19 cellular contexts compared by ENCODE assay signal in the genomic region with DNA sequence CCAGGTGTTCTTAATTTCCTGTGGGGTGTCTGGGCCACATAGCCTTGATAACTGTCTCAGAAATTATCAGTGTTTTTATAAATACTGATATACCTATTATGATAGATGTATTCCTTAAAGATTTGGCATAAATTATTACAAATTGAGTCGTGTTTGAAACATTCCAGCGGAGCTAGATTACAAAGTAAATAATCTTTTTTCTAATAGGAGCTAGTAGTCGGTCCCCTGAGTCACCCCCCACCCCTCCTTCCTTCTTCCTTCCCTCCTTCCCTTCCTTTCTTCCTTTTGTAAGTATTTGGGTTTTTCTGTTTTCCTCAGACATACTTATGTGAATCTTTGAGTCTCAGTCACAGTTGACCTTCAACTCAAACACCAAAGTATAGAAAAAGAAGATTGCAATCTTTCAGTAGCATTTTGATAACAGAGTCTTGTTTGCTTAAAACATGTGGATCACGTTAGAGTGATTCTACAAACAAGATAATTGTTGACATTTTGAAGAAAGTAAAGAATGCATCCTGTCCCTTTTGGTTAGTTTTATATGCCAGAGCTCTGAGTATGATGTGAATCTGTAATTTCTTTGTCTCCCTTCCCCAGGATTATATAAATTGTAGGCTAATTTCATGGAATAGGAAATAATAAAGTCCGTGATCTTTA.
DNase-seq lines count a peak whose midpoint lies in the region; ATAC-seq, FAIRE-seq and TF ChIP-seq lines count a peak whose summit lies in the region.
"Had no signal": no experiment of that assay in that cellular context is flagged by ENCODE, and none has a peak within 500 bp of the region (broad histone marks: within the 10 kb centered on the region; RNA-seq: fewer than 3 reads in every experiment).

No MANE protein-coding gene starts in this region.

- peak; percentile 2 for DNase-seq in GM10266 (ENCODE audit: extremely low spot score)
- DNase-seq in SK-N-SH, result peak; percentile 11
- no peak for DNase-seq in colonic mucosa
- no peak for DNase-seq in activated CD4-positive, alpha-beta memory T cell treated with anti-CD3 and anti-CD28 coated beads for 36 hours
- no peak for DNase-seq in natural killer cell treated with Interleukin-12 subunit alpha and Interleukin-12 subunit beta and Interleukin-15 and Interleukin-18, amount 100 ng/mL, for 72 hours (ENCODE audit: low spot score)
- DNase-seq: CD8-positive, alpha-beta T cell; COR-L47; DMS153; GM23248 had no signal

- no peaks in the 10 kb centered on the region for H3K27me3 ChIP-seq in SK-N-SH (ENCODE audit: insufficient read depth)
- H3K27me3 ChIP-seq in colonic mucosa, result no peaks in the 10 kb centered on the region

- H3K27ac ChIP-seq in 22Rv1, result peak overlapping the region; percentile 22; the same call in 1 of the 2 replicates
- H3K27ac ChIP-seq in SK-N-SH (ENCODE audit: low read depth in 2 of 2, low read length in 1 of 2), result no peak overlapping the region
- H3K27ac ChIP-seq in colonic mucosa, result no peak overlapping the region
- H3K27ac ChIP-seq: GM23248 had no signal

- H3K4me2 ChIP-seq in SK-N-SH, result no peak overlapping the region

- H2AFZ ChIP-seq in SK-N-SH (ENCODE audit: low read depth), result no peak overlapping the region
- H2AFZ ChIP-seq: GM23248 had no signal

- H3K27me3 Mint-ChIP-seq in activated CD4-positive, alpha-beta memory T cell treated with anti-CD3 and anti-CD28 coated beads for 36 hours, result no peaks in the 10 kb centered on the region
- H3K27me3 Mint-ChIP-seq in natural killer cell treated with Interleukin-12 subunit alpha and Interleukin-12 subunit beta and Interleukin-15 and Interleukin-18, amount 100 ng/mL, for 72 hours, result no peaks in the 10 kb centered on the region

- intact Hi-C loops in colonic mucosa (cut with DNase I), result no loop called here
- intact Hi-C loops in activated CD4-positive, alpha-beta memory T cell treated with anti-CD3 and anti-CD28 coated beads for 36 hours (cut with micrococcal nuclease), result no loop called here

- no peak for TF ChIP-seq EP300 in SK-N-SH (IDR thresholded peaks at IDR 0.05; ENCODE audit: borderline replicate concordance in 1 of 2, low read depth in 1 of 2, low read length in 1 of 2)

- H3K9me3 Mint-ChIP-seq in activated CD4-positive, alpha-beta memory T cell treated with anti-CD3 and anti-CD28 coated beads for 36 hours, result no peaks in the 10 kb centered on the region
- H3K9me3 Mint-ChIP-seq in natural killer cell treated with Interleukin-12 subunit alpha and Interleukin-12 subunit beta and Interleukin-15 and Interleukin-18, amount 100 ng/mL, for 72 hours, result no peaks in the 10 kb centered on the region
- H3K9me3 Mint-ChIP-seq: CD8-positive, alpha-beta T cell had no signal

- no peaks in the 10 kb centered on the region for H4K20me1 ChIP-seq in SK-N-SH (ENCODE audit: insufficient read depth)

- 0 out of 2 replicates have a peak, but pooled peaks cover 4% of the 10 kb centered on the region for H3K79me2 ChIP-seq in SK-N-SH (ENCODE audit: insufficient read depth)

- H3K9ac ChIP-seq in SK-N-SH (no peak overlapping the region), colonic mucosa (ENCODE audit: low read depth in 2 of 2, low read length in 2 of 2) (no peak overlapping the region)
- H3K9ac ChIP-seq: GM23248 had no signal

- no peaks in the 10 kb centered on the region for H3K9me2 ChIP-seq in SK-N-SH

- POLR2A ChIA-PET in SK-N-SH (lab: Yijun Ruan, JAX), result no interaction called here
- POLR2A ChIA-PET in activated CD4-positive, alpha-beta memory T cell treated with anti-CD3 and anti-CD28 coated beads for 36 hours (lab: Charles Lee), result no interaction called here

- peaks cover 6% of the 10 kb centered on the region for H3K36me3 Mint-ChIP-seq in activated CD4-positive, alpha-beta memory T cell treated with anti-CD3 and anti-CD28 coated beads for 36 hours
- H3K36me3 Mint-ChIP-seq in natural killer cell treated with Interleukin-12 subunit alpha and Interleukin-12 subunit beta and Interleukin-15 and Interleukin-18, amount 100 ng/mL, for 72 hours, result no peaks in the 10 kb centered on the region

- no peaks in the 10 kb centered on the region for H3K9me3 ChIP-seq in SK-N-SH
- no peaks in the 10 kb centered on the region for H3K9me3 ChIP-seq in colonic mucosa

- TF ChIP-seq CTCF in 22Rv1 (IDR thresholded peaks at IDR 0.05), result no peak
- TF ChIP-seq CTCF in GM10266 (IDR thresholded peaks at IDR 0.05; ENCODE audit: control insufficient read depth, insufficient read depth, low read depth, missing control alignments), result no peak
- no peak for TF ChIP-seq CTCF in SK-N-SH (IDR thresholded peaks at IDR 0.05)
- TF ChIP-seq CTCF in colonic mucosa (IDR thresholded peaks at IDR 0.05), result no peak

- H3K27ac Mint-ChIP-seq in activated CD4-positive, alpha-beta memory T cell treated with anti-CD3 and anti-CD28 coated beads for 36 hours, result no peak overlapping the region
- no peak overlapping the region for H3K27ac Mint-ChIP-seq in natural killer cell treated with Interleukin-12 subunit alpha and Interleukin-12 subunit beta and Interleukin-15 and Interleukin-18, amount 100 ng/mL, for 72 hours
- H3K27ac Mint-ChIP-seq: CD14-positive monocyte; CD8-positive, alpha-beta T cell had no signal

- 58% methylated on average over 5 of the region's 5 CpGs for WGBS in SK-N-SH (ENCODE audit: low lambda C conversion rate)

- no peak for ATAC-seq in natural killer cell treated with Interleukin-12 subunit alpha and Interleukin-12 subunit beta and Interleukin-15 and Interleukin-18, amount 100 ng/mL, for 72 hours
- ATAC-seq in HG02970 (IDR thresholded peaks at IDR 0.05; ENCODE audit: low FRiP score, unreplicated experiment), result no peak
- ATAC-seq: CD8-positive, alpha-beta T cell; GM12878; HCT116 had no signal

- H3K4me1 Mint-ChIP-seq in activated CD4-positive, alpha-beta memory T cell treated with anti-CD3 and anti-CD28 coated beads for 36 hours (ENCODE audit: low read depth), result no peaks in the 10 kb centered on the region
- no peaks in the 10 kb centered on the region for H3K4me1 Mint-ChIP-seq in natural killer cell treated with Interleukin-12 subunit alpha and Interleukin-12 subunit beta and Interleukin-15 and Interleukin-18, amount 100 ng/mL, for 72 hours (ENCODE audit: low read depth in 2 of 2)
- H3K4me1 Mint-ChIP-seq: CD14-positive monocyte had no signal

- H3K4me1 ChIP-seq in SK-N-SH (ENCODE audit: control insufficient read depth in 1 of 2, insufficient read depth in 2 of 2, low read depth in 1 of 2, low read length in 1 of 2) (peaks cover 0 to 2% of the 10 kb centered on the region in 2 experiments; a peak in 1 of 4 replicates), colonic mucosa (no peaks in the 10 kb centered on the region)

- H3K36me3 ChIP-seq in SK-N-SH (replicated peaks in 1 of 2; ENCODE audit: control insufficient read depth in 1 of 2, insufficient read depth in 2 of 2, low read length in 1 of 2) (peaks cover 0 to 8% of the 10 kb centered on the region in 2 experiments), colonic mucosa (no peaks in the 10 kb centered on the region)

- CTCF ChIA-PET in SK-N-SH (lab: Yijun Ruan, JAX), result interaction anchor here (0.6 to 0.9 kb wide), 2 partner anchors 147 to 244 kb away, joined by 3 read pairs; no protein-coding TSS in a partner anchor
- CTCF ChIA-PET in activated CD4-positive, alpha-beta memory T cell treated with anti-CD3 and anti-CD28 coated beads for 36 hours (lab: Charles Lee), result interaction anchor here (1.2 kb wide), 1 partner anchor 285 kb away, joined by 3 read pairs; no protein-coding TSS in a partner anchor

- H3K4me3 Mint-ChIP-seq in activated CD4-positive, alpha-beta memory T cell treated with anti-CD3 and anti-CD28 coated beads for 36 hours, result no peak overlapping the region
- H3K4me3 Mint-ChIP-seq in natural killer cell treated with Interleukin-12 subunit alpha and Interleukin-12 subunit beta and Interleukin-15 and Interleukin-18, amount 100 ng/mL, for 72 hours, result no peak overlapping the region
- H3K4me3 Mint-ChIP-seq: CD14-positive monocyte; CD8-positive, alpha-beta T cell had no signal

- H3F3A ChIP-seq in SK-N-SH (replicated peaks; ENCODE audit: insufficient read depth), result no peaks in the 10 kb centered on the region

- H3K4me3 ChIP-seq in SK-N-SH (ENCODE audit: low read depth in 2 of 2, low read length in 1 of 2) (no peak overlapping the region), colonic mucosa (no peak overlapping the region)
- H3K4me3 ChIP-seq: GM12878, GM23248 had no signal

- peak; percentile 70 for FAIRE-seq in endometrium (lab: Jason Lieb, UNC)
- FAIRE-seq: A204.1, D721Med, GM18507, H54 had no signal

- no peak for TF ChIP-seq RAD21 in SK-N-SH (IDR thresholded peaks at IDR 0.05; ENCODE audit: low read length)

TF ChIP-seq in SK-N-SH, 30 proteins besides CTCF, POLR2A, EP300 and RAD21:
- TF ChIP-seq EZH2phosphoT487 (IDR thresholded peaks at IDR 0.05; ENCODE audit: borderline replicate concordance, low read depth) (no peak), TCF12 (IDR thresholded peaks at IDR 0.05) (peak; percentile 22; the same call in 1 of the 2 replicates)

Comparison
In these comparisons a context has a peak if more than half of its experiments do, and no peak if none do; other contexts are left out.
1. DNase-seq: peak in GM10266 (single experiment) and SK-N-SH (single experiment); none in colonic mucosa (single experiment), activated CD4-positive, alpha-beta memory T cell treated with anti-CD3 and anti-CD28 coated beads for 36 hours (single experiment) and natural killer cell treated with Interleukin-12 subunit alpha and Interleukin-12 subunit beta and Interleukin-15 and Interleukin-18, amount 100 ng/mL, for 72 hours (single experiment).